In genomic region chr4:69896530-69897116, GRCh38 we compare ENCODE assay signal across 1 cellular context.
TF ChIP-seq lines count a peak whose summit lies in the region.

No MANE protein-coding gene starts in this region.

TF ChIP-seq in HCT116, 20 proteins besides CTCF, POLR2A, EP300 and RAD21 (continued from another document):
- no peak for TF ChIP-seq REST (IDR thresholded peaks at IDR 0.05; ENCODE audit: low read depth)
- TF ChIP-seq SIN3A (IDR thresholded peaks at IDR 0.05; ENCODE audit: low read depth) = no peak
- TF ChIP-seq EGR1 (IDR thresholded peaks at IDR 0.05; ENCODE audit: low read depth) = no peak
- no peak for TF ChIP-seq EZH2phosphoT487 (IDR thresholded peaks at IDR 0.05; ENCODE audit: borderline replicate concordance)
- TF ChIP-seq TCF7L2 (IDR thresholded peaks at IDR 0.05; ENCODE audit: borderline replicate concordance, extremely low read depth, insufficient read depth, insufficient read length) = no peak
- TF ChIP-seq ELF1 (IDR thresholded peaks at IDR 0.05; ENCODE audit: borderline replicate concordance, low read depth) = no peak
- no peak for TF ChIP-seq CBX3 (IDR thresholded peaks at IDR 0.05; ENCODE audit: low read depth)
- TF ChIP-seq MAX (IDR thresholded peaks at IDR 0.05) = no peak
- no peak for TF ChIP-seq ATF3 (IDR thresholded peaks at IDR 0.05)
- no peak for TF ChIP-seq SRF (IDR thresholded peaks at IDR 0.05; ENCODE audit: low read depth)
